In the genomic region with DNA sequence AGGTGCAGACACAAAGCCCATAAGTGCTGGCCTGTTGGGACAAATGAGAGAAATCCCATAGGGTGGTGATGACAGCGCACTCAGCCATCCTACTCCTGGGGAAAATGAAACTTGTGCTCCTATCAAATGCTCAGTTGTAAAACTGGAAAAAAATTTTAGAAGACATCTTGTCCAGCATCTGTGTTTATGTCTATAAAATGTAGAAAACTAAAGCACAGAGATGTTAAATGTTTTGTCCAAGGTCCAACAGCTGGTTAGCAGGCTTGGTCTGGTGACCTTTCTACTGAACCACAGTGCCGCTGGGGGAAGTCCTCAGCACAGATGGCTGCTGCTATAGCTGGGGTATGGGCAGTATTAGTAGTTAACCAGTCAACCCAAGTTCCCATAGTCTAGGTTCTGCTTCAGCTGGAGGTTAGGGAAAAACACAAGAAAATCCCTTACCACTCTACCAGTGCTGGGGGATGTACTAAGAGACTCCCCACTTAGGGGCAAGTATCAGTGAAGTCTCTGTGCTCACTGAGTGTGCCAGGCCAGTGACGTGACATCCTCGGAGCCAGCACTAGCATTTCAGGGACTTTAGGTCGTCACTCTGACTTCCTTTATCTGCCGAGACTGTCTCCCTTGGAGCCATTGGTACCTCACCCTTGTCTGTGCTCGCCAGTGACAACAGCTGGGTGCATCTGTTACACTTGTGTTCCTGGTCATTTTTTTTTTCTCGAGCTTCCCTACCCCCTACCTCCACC, we compare ENCODE assay signal across 9 cellular contexts. TPM values are rescaled to one million over a fixed set of nuclear protein-coding genes. Genes with fewer than 3 reads are reported as not detected.
DNase-seq lines count a peak whose midpoint lies in the region; ATAC-seq and TF ChIP-seq lines count a peak whose summit lies in the region.
"Had no signal": no experiment of that assay in that cellular context is flagged by ENCODE, and none has a peak within 500 bp of the region (broad histone marks: within the 10 kb centered on the region; RNA-seq: fewer than 3 reads in every experiment).

No MANE protein-coding gene starts in this region.

- no peak overlapping the region for H3K27ac ChIP-seq in testis

- WGBS in testis, 2 donors, result 46 to 54% methylated on average over 8 of the region's 8 CpGs

- no peak for DNase-seq in activated naive CD4-positive, alpha-beta T cell treated with anti-CD3 and anti-CD28 coated beads for 36 hours
- no peak for DNase-seq in activated naive CD4-positive, alpha-beta T cell treated with Interleukin-2 at 50 U/mL for 16 hours
- DNase-seq in testis (peak; percentile 57), erythroblast (lab: John Stamatoyannopoulos, UW) (no peak), islet precursor cell (no peak), epidermal melanocyte (ENCODE audit: insufficient read length, low spot score) (no peak)
- DNase-seq: C1 segment of cervical spinal cord had no signal

- no peak overlapping the region for H3K27ac Mint-ChIP-seq in activated naive CD4-positive, alpha-beta T cell treated with anti-CD3 and anti-CD28 coated beads for 36 hours
- H3K27ac Mint-ChIP-seq in activated naive CD8-positive, alpha-beta T cell, result no peak overlapping the region

- H3K4me3 Mint-ChIP-seq in activated naive CD4-positive, alpha-beta T cell treated with anti-CD3 and anti-CD28 coated beads for 36 hours, result peak overlapping the region; percentile 77
- peak overlapping the region; percentile 87 for H3K4me3 Mint-ChIP-seq in activated naive CD8-positive, alpha-beta T cell

- intact Hi-C loops in activated naive CD4-positive, alpha-beta T cell treated with anti-CD3 and anti-CD28 coated beads for 36 hours (cut with micrococcal nuclease), result no loop called here
- intact Hi-C loops in testis (cut with DNase I; ENCODE audit: low total_unique reads), result no loop called here

- no peaks in the 10 kb centered on the region for H3K9me3 ChIP-seq in testis

- H3K4me1 ChIP-seq in testis, result peaks cover 6% of the 10 kb centered on the region

- no peak overlapping the region for H3K4me3 ChIP-seq in testis

- no peaks in the 10 kb centered on the region for H3K9me3 Mint-ChIP-seq in activated naive CD4-positive, alpha-beta T cell treated with anti-CD3 and anti-CD28 coated beads for 36 hours
- no peaks in the 10 kb centered on the region for H3K9me3 Mint-ChIP-seq in activated naive CD8-positive, alpha-beta T cell (ENCODE audit: low read depth)

- TF ChIP-seq CTCF in testis (IDR thresholded peaks at IDR 0.05), result no peak

- no peaks in the 10 kb centered on the region for H3K36me3 ChIP-seq in testis (ENCODE audit: low read depth, missing control alignments)

- H3K27me3 Mint-ChIP-seq in activated naive CD4-positive, alpha-beta T cell treated with anti-CD3 and anti-CD28 coated beads for 36 hours (ENCODE audit: low read depth), result peaks cover 7% of the 10 kb centered on the region
- peaks cover 1% of the 10 kb centered on the region for H3K27me3 Mint-ChIP-seq in activated naive CD8-positive, alpha-beta T cell

- CTCF ChIA-PET in activated naive CD4-positive, alpha-beta T cell treated with anti-CD3 and anti-CD28 coated beads for 36 hours (lab: Charles Lee), result interaction anchor here (0.6 to 2.3 kb wide), 8 partner anchors 9 to 406 kb away, joined by 3 to 17 read pairs (median 4); no protein-coding TSS in a partner anchor

- no peaks in the 10 kb centered on the region for H3K27me3 ChIP-seq in testis

- H3K36me3 Mint-ChIP-seq in activated naive CD4-positive, alpha-beta T cell treated with anti-CD3 and anti-CD28 coated beads for 36 hours (ENCODE audit: low read depth), result no peaks in the 10 kb centered on the region
- no peaks in the 10 kb centered on the region for H3K36me3 Mint-ChIP-seq in activated naive CD8-positive, alpha-beta T cell

- peaks cover 19% of the 10 kb centered on the region for H3K4me1 Mint-ChIP-seq in activated naive CD4-positive, alpha-beta T cell treated with anti-CD3 and anti-CD28 coated beads for 36 hours (ENCODE audit: low read depth)
- peaks cover 19% of the 10 kb centered on the region for H3K4me1 Mint-ChIP-seq in activated naive CD8-positive, alpha-beta T cell (ENCODE audit: low read depth)

- TF ChIP-seq POLR2A in testis (IDR thresholded peaks at IDR 0.05) (no peak), erythroblast (IDR thresholded peaks at IDR 0.05; ENCODE audit: low read length) (no peak)

- ATAC-seq in HG02884 (IDR thresholded peaks at IDR 0.05; ENCODE audit: unreplicated experiment), result peak; percentile 59

RNA-seq across cellular contexts. Expression of a gene that starts 1.9 kb away (rescaled TPM):
- total RNA-seq in activated naive CD4-positive, alpha-beta T cell treated with anti-CD3 and anti-CD28 coated beads for 36 hours, result 1 to 10 TPM; 7.2 to 7.9 TPM
- total RNA-seq in testis, result 10 to 100 TPM; 25.7 to 35.7 TPM
- 35.9 TPM for polyA plus RNA-seq in testis (ENCODE audit: insufficient read depth, low read depth, low replicate concordance)

RNA-seq across cellular contexts. Expression of a gene that starts 42.0 kb away (rescaled TPM):
- total RNA-seq in activated naive CD4-positive, alpha-beta T cell treated with anti-CD3 and anti-CD28 coated beads for 36 hours, result under 1 TPM; 0.20 to 0.43 TPM
- 10 to 100 TPM; 17.7 to 22.8 TPM for total RNA-seq in testis
- 11.9 TPM for polyA plus RNA-seq in testis (ENCODE audit: insufficient read depth, low read depth, low replicate concordance)

Comparison
In these comparisons a context has a peak if more than half of its experiments do, and no peak if none do; other contexts are left out.
1. RNA of a gene that starts 42.0 kb away (total RNA-seq): 17.7 to 22.8 TPM in testis; 0.20 to 0.43 TPM in activated naive CD4-positive, alpha-beta T cell treated with anti-CD3 and anti-CD28 coated beads for 36 hours; every median in the first group is over 10 times any median in the second.